ENCODE assay signal across 14 cellular contexts in the genomic region with DNA sequence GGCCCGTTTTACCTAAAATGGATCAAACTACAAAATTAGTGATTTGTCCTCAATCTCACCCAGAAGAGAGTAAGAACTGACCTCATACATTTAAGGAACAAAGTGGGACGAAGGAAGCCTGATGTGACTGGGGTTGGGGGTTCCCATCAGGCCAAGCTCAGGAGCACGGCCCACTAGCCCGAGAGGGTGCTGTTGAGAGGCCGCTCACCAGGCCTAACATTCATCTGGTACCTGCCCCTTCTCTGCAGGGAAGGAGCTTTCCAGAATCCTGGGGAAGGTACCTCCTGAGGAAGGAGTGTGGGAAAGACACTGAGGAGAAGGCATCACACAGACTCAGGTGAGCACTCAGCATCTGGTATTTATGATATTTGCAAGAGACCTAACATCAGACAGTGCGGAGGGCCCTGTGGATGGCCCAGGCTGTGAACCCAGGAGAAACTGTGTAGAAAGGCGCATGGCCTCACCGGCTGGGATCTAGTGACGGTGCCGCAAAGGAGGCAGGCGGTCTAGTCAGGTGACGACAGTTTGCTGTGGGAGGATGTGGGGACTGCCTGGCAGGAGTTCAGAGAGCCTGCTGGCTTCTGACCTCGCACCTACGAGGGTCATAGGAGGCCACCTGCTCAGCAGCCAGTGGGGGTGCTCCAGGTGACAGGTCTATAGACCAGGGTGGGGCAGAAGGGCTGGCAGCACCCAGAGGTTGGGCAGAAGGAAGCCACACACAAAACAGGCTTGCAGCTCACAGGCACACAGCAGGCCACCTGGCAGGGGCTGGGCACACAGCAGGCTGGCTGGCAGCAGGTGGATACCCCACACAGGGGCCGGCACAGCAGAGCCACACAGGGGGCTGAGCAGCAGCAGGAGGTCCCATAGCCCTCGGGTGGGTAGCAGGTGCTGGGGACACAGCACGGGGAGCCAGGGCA. TPM values are rescaled to one million over a fixed set of nuclear protein-coding genes. Genes with fewer than 3 reads are reported as not detected.
DNase-seq lines count a peak whose midpoint lies in the region; ATAC-seq, FAIRE-seq and TF ChIP-seq lines count a peak whose summit lies in the region.
"Had no signal": no experiment of that assay in that cellular context is flagged by ENCODE, and none has a peak within 500 bp of the region (broad histone marks: within the 10 kb centered on the region; RNA-seq: fewer than 3 reads in every experiment).

No MANE protein-coding gene starts in this region.

- H3K27ac ChIP-seq in esophagus muscularis mucosa (replicated peaks in 1 of 4) = no peak overlapping the region
- H3K27ac ChIP-seq: right lobe of liver, SJCRH30 had no signal

- H3K4me3 ChIP-seq in esophagus muscularis mucosa = no peak overlapping the region
- H3K4me3 ChIP-seq: right lobe of liver, SJCRH30 had no signal

- peaks cover 0 to 13% (median 6%) of the 10 kb centered on the region in 4 donors for H3K9me3 ChIP-seq in esophagus muscularis mucosa
- H3K9me3 ChIP-seq: right lobe of liver had no signal

- peaks cover 0 to 66% (median 0%) of the 10 kb centered on the region in 4 donors for H3K27me3 ChIP-seq in esophagus muscularis mucosa
- H3K27me3 ChIP-seq: right lobe of liver, SJCRH30 had no signal

- TF ChIP-seq POLR2A in esophagus muscularis mucosa (IDR thresholded peaks at IDR 0.05; ENCODE audit: low read depth) = no peak

- TF ChIP-seq CTCF in esophagus muscularis mucosa (IDR thresholded peaks at IDR 0.05) = no peak

- 77% methylated on average over 12 of the region's 17 CpGs for WGBS in esophagus muscularis mucosa

- ATAC-seq in HG02642 (IDR thresholded peaks at IDR 0.05; ENCODE audit: poor library complexity, unreplicated experiment) = no peak
- no peak for ATAC-seq in GM21717 (IDR thresholded peaks at IDR 0.05; ENCODE audit: unreplicated experiment)

- intact Hi-C loops in esophagus muscularis mucosa (cut with DNase I) = no loop called here

- DNase-seq in COLO668 (lab: John Stamatoyannopoulos, UW; ENCODE audit: unreplicated experiment) = peak; percentile 33
- DNase-seq in NCI-H345 (lab: John Stamatoyannopoulos, UW) = peak; percentile 91
- DNase-seq in activated CD8-positive, alpha-beta memory T cell treated with anti-CD3 and anti-CD28 coated beads, Interleukin-2, amount 50 U/mL, for 4 hours = peak; percentile 47
- DNase-seq in esophagus muscularis mucosa (ENCODE audit: extremely low spot score) = peak; percentile 79
- DNase-seq in RCC 7860 (ENCODE audit: low spot score) = no peak
- DNase-seq in NCI-H1105 treated with DMSO at 0.1 percent for 48 hours (lab: John Stamatoyannopoulos, UW) = no peak
- DNase-seq: caudate nucleus, NCI-H524 treated with DMSO at 0.1 percent for 48 hours, right lobe of liver, SJCRH30 had no signal

- FAIRE-seq in RCC 7860 (lab: Jason Lieb, UNC) = no peak

- no peaks in the 10 kb centered on the region for H3K36me3 ChIP-seq in esophagus muscularis mucosa
- H3K36me3 ChIP-seq: right lobe of liver, SJCRH30 had no signal

- no peaks in the 10 kb centered on the region for H3K4me1 ChIP-seq in esophagus muscularis mucosa
- H3K4me1 ChIP-seq: right lobe of liver had no signal

- no peak for TF ChIP-seq EP300 in esophagus muscularis mucosa (IDR thresholded peaks at IDR 0.05)

RNA-seq across cellular contexts. Expression of a gene that starts 0.5 kb away (rescaled TPM):
- total RNA-seq in esophagus muscularis mucosa = not detected
- total RNA-seq: H4, mononuclear cell, right lobe of liver, SJCRH30 had no signal

RNA-seq across cellular contexts. Expression of a gene that starts 3.8 kb away (rescaled TPM):
- not detected for total RNA-seq in esophagus muscularis mucosa
- total RNA-seq: H4, mononuclear cell, right lobe of liver, SJCRH30 had no signal

RNA-seq across cellular contexts. Expression of a gene that starts 7.7 kb away (rescaled TPM):
- total RNA-seq in esophagus muscularis mucosa = not detected
- total RNA-seq: H4, mononuclear cell, right lobe of liver, SJCRH30 had no signal

RNA-seq across cellular contexts. Expression of a gene that starts 12.8 kb away (rescaled TPM):
- total RNA-seq in esophagus muscularis mucosa = not detected
- total RNA-seq: H4, mononuclear cell, right lobe of liver, SJCRH30 had no signal

RNA-seq across cellular contexts. Expression of a gene that starts 16.8 kb away (rescaled TPM):
- not detected for total RNA-seq in esophagus muscularis mucosa
- total RNA-seq: H4, mononuclear cell, right lobe of liver, SJCRH30 had no signal

Comparison
In these comparisons a context has a peak if more than half of its experiments do, and no peak if none do; other contexts are left out.
1. DNase-seq: peak in COLO668 (single experiment), NCI-H345 (single experiment), activated CD8-positive, alpha-beta memory T cell treated with anti-CD3 and anti-CD28 coated beads, Interleukin-2, amount 50 U/mL, for 4 hours (single experiment) and esophagus muscularis mucosa (single experiment); none in RCC 7860 (single experiment) and NCI-H1105 treated with DMSO at 0.1 percent for 48 hours (single experiment).